ENCODE assay signal across 7 cellular contexts in genomic region chr15:55992769-55993110, GRCh38. TPM values are rescaled to one million over a fixed set of nuclear protein-coding genes. Genes with fewer than 3 reads are reported as not detected.
DNase-seq lines count a peak whose midpoint lies in the region; ATAC-seq lines count a peak whose summit lies in the region.

No MANE protein-coding gene starts in this region.

- H3K4me3 Mint-ChIP-seq in activated naive CD8-positive, alpha-beta T cell treated with anti-CD3 and anti-CD28 coated beads, Interleukin-2, amount 10 ng/mL, durations not matched to agents 7 days and 5 days, result peak overlapping the region; percentile 90
- H3K4me3 Mint-ChIP-seq in stimulated activated naive B cell treated with anti-CD40 and anti-IgM and Interleukin-4, amounts not matched to agents 10 μg/mL and 1 μg/mL and 100 μg/mL, for 72 hours, result peak overlapping the region; percentile 93 to 95

- no peaks in the 10 kb centered on the region for H3K9me3 Mint-ChIP-seq in activated naive CD8-positive, alpha-beta T cell treated with anti-CD3 and anti-CD28 coated beads, Interleukin-2, amount 10 ng/mL, durations not matched to agents 7 days and 5 days
- H3K9me3 Mint-ChIP-seq in stimulated activated naive B cell treated with anti-CD40 and anti-IgM and Interleukin-4, amounts not matched to agents 10 μg/mL and 1 μg/mL and 100 μg/mL, for 72 hours, result no peaks in the 10 kb centered on the region

- POLR2A ChIA-PET in activated naive CD8-positive, alpha-beta T cell treated with anti-CD3 and anti-CD28 coated beads, Interleukin-2, amount 10 ng/mL, durations not matched to agents 7 days and 5 days (lab: Charles Lee), result interaction anchor here (1.3 kb wide), 1 partner anchor 250 kb away, joined by 4 read pairs; no protein-coding TSS in a partner anchor

- ATAC-seq in activated naive CD8-positive, alpha-beta T cell treated with anti-CD3 and anti-CD28 coated beads, Interleukin-2, amount 10 ng/mL, durations not matched to agents 7 days and 5 days (ENCODE audit: low read depth), result no peak
- no peak for ATAC-seq in stimulated activated naive B cell treated with anti-CD40 and anti-IgM and Interleukin-4, amounts not matched to agents 10 μg/mL and 1 μg/mL and 100 μg/mL, for 72 hours (replicated peaks)
- ATAC-seq in HG02938 (IDR thresholded peaks at IDR 0.05; ENCODE audit: unreplicated experiment), result no peak

- peaks cover 6% of the 10 kb centered on the region for H3K36me3 Mint-ChIP-seq in activated naive CD8-positive, alpha-beta T cell treated with anti-CD3 and anti-CD28 coated beads, Interleukin-2, amount 10 ng/mL, durations not matched to agents 7 days and 5 days
- no peaks in the 10 kb centered on the region for H3K36me3 Mint-ChIP-seq in stimulated activated naive B cell treated with anti-CD40 and anti-IgM and Interleukin-4, amounts not matched to agents 10 μg/mL and 1 μg/mL and 100 μg/mL, for 72 hours

- H3K4me1 Mint-ChIP-seq in activated naive CD8-positive, alpha-beta T cell treated with anti-CD3 and anti-CD28 coated beads, Interleukin-2, amount 10 ng/mL, durations not matched to agents 7 days and 5 days, result peaks cover 16% of the 10 kb centered on the region
- H3K4me1 Mint-ChIP-seq in stimulated activated naive B cell treated with anti-CD40 and anti-IgM and Interleukin-4, amounts not matched to agents 10 μg/mL and 1 μg/mL and 100 μg/mL, for 72 hours, result peaks cover 0 to 8% of the 10 kb centered on the region in 2 donors

- H3K27me3 Mint-ChIP-seq in activated naive CD8-positive, alpha-beta T cell treated with anti-CD3 and anti-CD28 coated beads, Interleukin-2, amount 10 ng/mL, durations not matched to agents 7 days and 5 days, result peaks cover 32% of the 10 kb centered on the region
- peaks cover 17 to 36% of the 10 kb centered on the region in 2 donors for H3K27me3 Mint-ChIP-seq in stimulated activated naive B cell treated with anti-CD40 and anti-IgM and Interleukin-4, amounts not matched to agents 10 μg/mL and 1 μg/mL and 100 μg/mL, for 72 hours

- peak; percentile 60 for DNase-seq in HT-29 (ENCODE audit: low spot score)
- DNase-seq in activated naive CD8-positive, alpha-beta T cell treated with anti-CD3 and anti-CD28 coated beads, Interleukin-2, amount 10 ng/mL, durations not matched to agents 7 days and 5 days, result no peak
- DNase-seq in inferior parietal cortex (ENCODE audit: extremely low spot score), result peak; percentile 20
- no peak for DNase-seq in stimulated activated naive B cell treated with anti-CD40 and anti-IgM and Interleukin-4, amounts not matched to agents 10 μg/mL and 1 μg/mL and 100 μg/mL, for 72 hours
- DNase-seq in NCI-H526 (lab: John Stamatoyannopoulos, UW), result no peak
- DNase-seq in UCSD-AML1 (lab: John Stamatoyannopoulos, UW; ENCODE audit: unreplicated experiment), result no peak

- peak overlapping the region; percentile 57 for H3K27ac Mint-ChIP-seq in activated naive CD8-positive, alpha-beta T cell treated with anti-CD3 and anti-CD28 coated beads, Interleukin-2, amount 10 ng/mL, durations not matched to agents 7 days and 5 days
- no peak overlapping the region for H3K27ac Mint-ChIP-seq in stimulated activated naive B cell treated with anti-CD40 and anti-IgM and Interleukin-4, amounts not matched to agents 10 μg/mL and 1 μg/mL and 100 μg/mL, for 72 hours

RNA-seq across cellular contexts. Expression of gene NEDD4, which starts 0.7 kb away (rescaled TPM):
- total RNA-seq in HT-29 (2014; rRNA removed; shearing (Covaris generic)), result 5.7 and 6.2 TPM in 2 replicates
- total RNA-seq in activated naive CD8-positive, alpha-beta T cell treated with anti-CD3 and anti-CD28 coated beads, Interleukin-2, amount 10 ng/mL, durations not matched to agents 7 days and 5 days, result 1 to 10 TPM; 5.1 to 6.6 TPM

Comparison
In these comparisons a context has a peak if more than half of its experiments do, and no peak if none do; other contexts are left out.
1. DNase-seq: peak in HT-29 (single experiment) and inferior parietal cortex (single experiment); none in activated naive CD8-positive, alpha-beta T cell treated with anti-CD3 and anti-CD28 coated beads, Interleukin-2, amount 10 ng/mL, durations not matched to agents 7 days and 5 days (single experiment), stimulated activated naive B cell treated with anti-CD40 and anti-IgM and Interleukin-4, amounts not matched to agents 10 μg/mL and 1 μg/mL and 100 μg/mL, for 72 hours (single experiment), NCI-H526 (0 of 2) and UCSD-AML1 (single experiment).